1 cellular context compared by ENCODE assay signal in genomic region chr16:57998992-57999365, GRCh38.
TF ChIP-seq lines count a peak whose summit lies in the region.

No MANE protein-coding gene starts in this region.

TF ChIP-seq in GM23338, 12 proteins besides CTCF, POLR2A, EP300 and RAD21 (continued from another document):
- TF ChIP-seq ZNF462 (CRISPR knock-in tag; IDR thresholded peaks at IDR 0.05) (no peak), ZNF331 (CRISPR knock-in tag; IDR thresholded peaks at IDR 0.05; ENCODE audit: low read depth) (no peak), EZH2 (IDR thresholded peaks at IDR 0.05; ENCODE audit: low read depth, unreplicated experiment) (no peak), CREB1 (CRISPR knock-in tag; IDR thresholded peaks at IDR 0.05; ENCODE audit: low read depth) (no peak)
